In genomic region chr13:113859311-113860050, GRCh38 we compare ENCODE assay signal across 1 cellular context.
A peak's percentile ranks its signal among the peaks of the same experiment; 100 is the strongest.
TF ChIP-seq lines count a peak whose summit lies in the region.

No MANE protein-coding gene starts in this region.

TF ChIP-seq in K562, 482 proteins besides CTCF, POLR2A, EP300 and RAD21:
- TF ChIP-seq RBM14 (IDR thresholded peaks at IDR 0.05; ENCODE audit: borderline replicate concordance, insufficient read depth, low read depth, low read length) (no peak), ZNF316 (IDR thresholded peaks at IDR 0.05) (peak; percentile 32), ZFP91 (CRISPR knock-in tag; IDR thresholded peaks at IDR 0.05) (no peak)
